Comparison of ENCODE assay signal across 22 cellular contexts in the genomic region with DNA sequence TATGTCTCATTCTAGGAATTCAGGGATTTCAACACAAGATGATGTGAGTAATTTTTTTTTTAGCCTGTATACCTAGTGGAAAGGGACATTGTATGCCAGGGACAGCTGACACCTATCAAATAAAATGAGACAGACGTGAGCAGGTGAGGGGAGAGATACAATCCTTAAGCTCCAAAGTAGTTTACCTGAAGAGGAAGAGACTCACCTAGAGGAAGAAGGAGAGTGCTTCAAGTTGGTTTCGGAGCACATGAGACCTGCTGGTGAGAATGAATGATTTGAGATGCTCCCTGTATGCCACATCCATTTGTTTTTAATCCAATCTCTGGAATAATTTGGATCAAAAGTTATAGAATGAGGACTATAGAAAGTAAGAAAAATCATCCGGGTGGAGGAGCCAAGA.
DNase-seq lines count a peak whose midpoint lies in the region; ATAC-seq, FAIRE-seq and TF ChIP-seq lines count a peak whose summit lies in the region.
"Had no signal": no experiment of that assay in that cellular context is flagged by ENCODE, and none has a peak within 500 bp of the region (broad histone marks: within the 10 kb centered on the region; RNA-seq: fewer than 3 reads in every experiment).

No MANE protein-coding gene starts in this region.

- no peaks in the 10 kb centered on the region for H3K4me1 Mint-ChIP-seq in astrocyte (ENCODE audit: low read depth, unreplicated experiment)
- H3K4me1 Mint-ChIP-seq: immature natural killer cell had no signal

- no peaks in the 10 kb centered on the region for H3K36me3 Mint-ChIP-seq in astrocyte (ENCODE audit: low read depth, unreplicated experiment)
- H3K36me3 Mint-ChIP-seq: immature natural killer cell had no signal

- no peaks in the 10 kb centered on the region for H3K27me3 Mint-ChIP-seq in astrocyte (ENCODE audit: low read depth, unreplicated experiment)

- no peak for FAIRE-seq in astrocyte (lab: Jason Lieb, UNC)
- FAIRE-seq in RCC 7860 (lab: Jason Lieb, UNC), result no peak
- FAIRE-seq: A204.1, D721Med, GM12892 had no signal

- peak overlapping the region; percentile 62 for H3K4me3 Mint-ChIP-seq in astrocyte (ENCODE audit: unreplicated experiment)
- H3K4me3 Mint-ChIP-seq: activated naive CD4-positive, alpha-beta T cell treated with anti-CD3 and anti-CD28 coated beads for 36 hours; immature natural killer cell had no signal

- no peak overlapping the region for H3K4me2 ChIP-seq in mammary epithelial cell (ENCODE audit: insufficient read depth, low read depth, low read length)
- H3K4me2 ChIP-seq in astrocyte (ENCODE audit: low read length), result no peak overlapping the region
- H3K4me2 ChIP-seq: BLaER1 had no signal

- no peak for DNase-seq in mammary epithelial cell
- no peak for DNase-seq in breast epithelium (ENCODE audit: low spot score in 2 of 2)
- no peak for DNase-seq in astrocyte (ENCODE audit: low read depth)
- no peak for DNase-seq in RCC 7860 (ENCODE audit: low spot score)
- no peak for DNase-seq in stimulated activated CD4-positive, alpha-beta T cell treated with anti-CD3 and anti-CD28 coated beads, Interleukin-2, amount 100 ng/mL, for 48 hours
- DNase-seq in kidney tubule cell (ENCODE audit: low spot score), result no peak
- DNase-seq: activated CD4-positive, alpha-beta T cell treated with anti-CD3 and anti-CD28 coated beads, Interleukin-2, amount 50 U/mL, for 48 hours; activated naive CD4-positive, alpha-beta T cell treated with anti-CD3 and anti-CD28 coated beads for 36 hours; colonic mucosa; foreskin fibroblast; immature natural killer cell; MM.1S; NCI-H1694 treated with DMSO at 0.1 percent for 48 hours; NCI-H226; SW 1271 had no signal

- H3K27ac ChIP-seq in mammary epithelial cell (ENCODE audit: insufficient read depth, low read depth, low read length) (no peak overlapping the region), breast epithelium (no peak overlapping the region), astrocyte (ENCODE audit: low read depth, low read length) (no peak overlapping the region), mesodermal cell (ENCODE audit: low read depth, low read length, severe bottlenecking) (no peak overlapping the region)
- H3K27ac ChIP-seq: BLaER1, colonic mucosa, RWPE1 had no signal

- dilution Hi-C loops in mammary epithelial cell (cut with HindIII; ENCODE audit: low sequenced_read_pairs), result no loop called here

- ATAC-seq in HG03571 (IDR thresholded peaks at IDR 0.05; ENCODE audit: unreplicated experiment), result no peak

- H3K4me1 ChIP-seq in mammary epithelial cell (ENCODE audit: insufficient read depth, low read length) (no peaks in the 10 kb centered on the region), breast epithelium (no peaks in the 10 kb centered on the region), astrocyte (ENCODE audit: insufficient read depth, low read length) (no peaks in the 10 kb centered on the region), mesodermal cell (ENCODE audit: control insufficient read depth, insufficient read depth, low read length, poor library complexity, severe bottlenecking) (no peaks in the 10 kb centered on the region)
- H3K4me1 ChIP-seq: BLaER1, colonic mucosa had no signal

- TSS peak; percentile 56 for BruUV-seq in mammary epithelial cell (replicated peaks; lab: Mats Ljungman, UMichigan)

- intact Hi-C loops in mammary epithelial cell (cut with micrococcal nuclease) (no loop called here), breast epithelium (cut with DNase I; ENCODE audit: low total_unique reads) (no loop called here)

- in situ Hi-C loops in mammary epithelial cell (cut with MboI; ENCODE audit: low sequenced_read_pairs in 2 of 2), result no loop called here

- H2AFZ ChIP-seq in mammary epithelial cell (ENCODE audit: low read depth, low read length), result no peak overlapping the region
- H2AFZ ChIP-seq in astrocyte (ENCODE audit: low read depth, low read length), result no peak overlapping the region

- H3K36me3 ChIP-seq in mammary epithelial cell (ENCODE audit: insufficient read depth, low read length), result no peaks in the 10 kb centered on the region
- no peaks in the 10 kb centered on the region for H3K36me3 ChIP-seq in breast epithelium
- H3K36me3 ChIP-seq in astrocyte (ENCODE audit: insufficient read depth, low read length), result no peaks in the 10 kb centered on the region
- H3K36me3 ChIP-seq in mesodermal cell (ENCODE audit: control insufficient read depth, insufficient read depth, low read length), result no peaks in the 10 kb centered on the region
- H3K36me3 ChIP-seq: BLaER1, colonic mucosa had no signal

- H3K79me2 ChIP-seq in mammary epithelial cell (ENCODE audit: insufficient read depth, low read length) (no peaks in the 10 kb centered on the region), astrocyte (ENCODE audit: insufficient read depth, low read length) (no peaks in the 10 kb centered on the region)

- H3K9me3 Mint-ChIP-seq in astrocyte (ENCODE audit: unreplicated experiment), result no peaks in the 10 kb centered on the region

- H4K20me1 ChIP-seq in mammary epithelial cell (ENCODE audit: insufficient read depth, low read length), result no peaks in the 10 kb centered on the region
- no peaks in the 10 kb centered on the region for H4K20me1 ChIP-seq in astrocyte (ENCODE audit: insufficient read depth, low read length)
- H4K20me1 ChIP-seq: BLaER1 had no signal

- H3K9ac ChIP-seq in mammary epithelial cell (ENCODE audit: insufficient read depth, low read length) (no peak overlapping the region), astrocyte (ENCODE audit: low read length) (no peak overlapping the region)
- H3K9ac ChIP-seq: BLaER1 had no signal

- WGBS in mammary epithelial cell (ENCODE audit: low coverage, missing lambda C conversion rate), result 94% methylated on average over 2 of the region's 3 CpGs
- WGBS in mesodermal cell (ENCODE audit: insufficient coverage in 2 of 2), 2 experiments, result 89 to 100% methylated on average over 1 to 2 of the region's 3 CpGs

- CTCF ChIA-PET in mammary epithelial cell (lab: Charles Lee; ENCODE audit: low non-redundant PET), result interaction anchor here (0.6 kb wide), 1 partner anchor 1037 kb away, joined by 7 read pairs; no protein-coding TSS in a partner anchor

- H3K27me3 ChIP-seq in mammary epithelial cell (ENCODE audit: insufficient read depth, low read length) (no peaks in the 10 kb centered on the region), breast epithelium (no peaks in the 10 kb centered on the region), astrocyte (ENCODE audit: insufficient read depth, low read length) (no peaks in the 10 kb centered on the region)
- H3K27me3 ChIP-seq: BLaER1, colonic mucosa had no signal

- H3K9me3 ChIP-seq in mammary epithelial cell (replicated peaks; ENCODE audit: insufficient read depth, low read length), result peaks cover 5% of the 10 kb centered on the region
- no peaks in the 10 kb centered on the region for H3K9me3 ChIP-seq in breast epithelium
- H3K9me3 ChIP-seq in astrocyte (ENCODE audit: insufficient read depth, low read depth, low read length), result no peaks in the 10 kb centered on the region
- no peaks in the 10 kb centered on the region for H3K9me3 ChIP-seq in mesodermal cell (ENCODE audit: control insufficient read depth, low read length)
- H3K9me3 ChIP-seq: BLaER1, colonic mucosa had no signal

- TF ChIP-seq CTCF in mammary epithelial cell (conservative IDR thresholded peaks at IDR 0.05 in 1 of 2, IDR thresholded peaks at IDR 0.05 in 1 of 2; ENCODE audit: extremely low read depth in 1 of 2, insufficient read depth in 1 of 2, low read depth in 1 of 2, low read length in 2 of 2) (no peak), breast epithelium (IDR thresholded peaks at IDR 0.05) (no peak), astrocyte (IDR thresholded peaks at IDR 0.05; ENCODE audit: insufficient read depth, low read depth, low read length) (no peak)

- TF ChIP-seq POLR2A in breast epithelium (IDR thresholded peaks at IDR 0.05), result no peak

- no peak overlapping the region for H3K27ac Mint-ChIP-seq in astrocyte (ENCODE audit: unreplicated experiment)
- H3K27ac Mint-ChIP-seq: activated naive CD4-positive, alpha-beta T cell treated with anti-CD3 and anti-CD28 coated beads for 36 hours; immature natural killer cell had no signal

- H3K4me3 ChIP-seq in mammary epithelial cell (replicated peaks in 1 of 3; ENCODE audit: insufficient read depth in 1 of 3, low read depth in 2 of 3, low read length in 3 of 3), result no peak overlapping the region
- no peak overlapping the region for H3K4me3 ChIP-seq in breast epithelium
- H3K4me3 ChIP-seq in astrocyte (ENCODE audit: insufficient read depth, low read depth, low read length), result no peak overlapping the region
- peak overlapping the region; percentile 14 for H3K4me3 ChIP-seq in mesodermal cell (ENCODE audit: extremely low read depth, insufficient read depth, low read length, poor library complexity, severe bottlenecking)
- H3K4me3 ChIP-seq: BLaER1, colonic mucosa had no signal
